Comparison of ENCODE assay signal across 11 cellular contexts in the genomic region with DNA sequence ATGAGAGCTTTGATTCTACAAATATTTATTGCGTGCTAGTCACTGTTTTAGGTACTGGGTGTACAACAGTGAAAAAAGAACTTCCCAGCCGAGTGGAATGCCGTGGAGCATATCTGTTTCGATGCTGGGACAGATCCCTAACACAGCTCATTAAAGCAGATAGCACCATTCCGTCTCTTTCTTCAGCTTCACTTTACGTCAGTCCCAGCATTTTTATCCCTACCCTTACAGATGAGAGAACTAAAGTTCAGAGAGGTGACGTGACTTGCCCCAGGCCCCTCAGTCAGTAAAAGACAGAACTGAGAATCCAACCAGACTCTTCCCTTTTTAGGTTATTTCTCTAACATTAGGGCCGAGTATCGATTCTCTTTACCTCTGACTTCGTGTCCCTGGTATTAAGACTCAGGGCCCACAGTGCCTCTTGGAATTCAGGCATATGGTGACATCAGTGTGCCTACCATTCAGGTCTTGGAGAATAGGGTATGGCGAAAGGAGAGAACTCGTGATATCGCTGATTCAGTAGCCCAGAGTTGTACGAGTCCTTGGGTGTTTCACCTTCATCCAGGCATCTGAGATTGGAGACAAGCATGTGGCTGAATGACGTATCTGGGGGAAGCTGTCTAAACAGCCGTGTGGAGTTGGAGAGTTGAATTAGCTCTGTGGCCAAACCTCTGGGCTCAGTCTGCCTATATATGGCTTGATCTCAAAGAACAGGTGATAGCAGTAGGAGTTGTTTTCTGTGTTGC. TPM values are rescaled to one million over a fixed set of nuclear protein-coding genes. Genes with fewer than 3 reads are reported as not detected.
A peak's percentile ranks its signal among the peaks of the same experiment; 100 is the strongest.
DNase-seq lines count a peak whose midpoint lies in the region; ATAC-seq and TF ChIP-seq lines count a peak whose summit lies in the region.
"Had no signal": no experiment of that assay in that cellular context is flagged by ENCODE, and none has a peak within 500 bp of the region (broad histone marks: within the 10 kb centered on the region; RNA-seq: fewer than 3 reads in every experiment).

No MANE protein-coding gene starts in this region.

- intact Hi-C loops in activated CD8-positive, alpha-beta T cell treated with anti-CD3 and anti-CD28 coated beads for 36 hours (cut with micrococcal nuclease), result no loop called here
- intact Hi-C loops in aorta (cut with DNase I), result no loop called here

- CTCF ChIA-PET in activated CD8-positive, alpha-beta T cell treated with anti-CD3 and anti-CD28 coated beads, Interleukin-2, amount 10 ng/mL, durations not matched to agents 7 days and 5 days (lab: Charles Lee), result interaction anchor here (1.0 to 1.8 kb wide), 3 partner anchors 12 to 256 kb away, joined by 3 to 4 read pairs (median 4); no protein-coding TSS in a partner anchor
- CTCF ChIA-PET in activated CD8-positive, alpha-beta T cell treated with anti-CD3 and anti-CD28 coated beads for 36 hours (lab: Charles Lee), result interaction anchor here (1.0 to 2.2 kb wide), 3 partner anchors 12 to 19 kb away, joined by 3 to 7 read pairs (median 6); no protein-coding TSS in a partner anchor

- no peak for TF ChIP-seq CTCF in activated CD8-positive, alpha-beta T cell treated with anti-CD3 and anti-CD28 coated beads for 36 hours (IDR thresholded peaks at IDR 0.05)
- TF ChIP-seq CTCF in nephron (IDR thresholded peaks at IDR 0.05; ENCODE audit: unreplicated experiment in 3 of 3), result no peak

- no peaks in the 10 kb centered on the region for H3K27me3 ChIP-seq in aorta (ENCODE audit: control insufficient read depth in 1 of 2, insufficient read depth in 2 of 2, low read length in 1 of 2)

- H3K27me3 Mint-ChIP-seq in activated CD8-positive, alpha-beta T cell treated with anti-CD3 and anti-CD28 coated beads, Interleukin-2, amount 10 ng/mL, durations not matched to agents 7 days and 5 days (ENCODE audit: low read depth), result no peaks in the 10 kb centered on the region
- no peaks in the 10 kb centered on the region for H3K27me3 Mint-ChIP-seq in activated CD8-positive, alpha-beta T cell treated with anti-CD3 and anti-CD28 coated beads for 36 hours
- no peaks in the 10 kb centered on the region for H3K27me3 Mint-ChIP-seq in nephron (ENCODE audit: low read depth)

- H3K9me3 Mint-ChIP-seq in activated CD8-positive, alpha-beta T cell treated with anti-CD3 and anti-CD28 coated beads, Interleukin-2, amount 10 ng/mL, durations not matched to agents 7 days and 5 days (ENCODE audit: insufficient read depth), result no peaks in the 10 kb centered on the region
- H3K9me3 Mint-ChIP-seq in activated CD8-positive, alpha-beta T cell treated with anti-CD3 and anti-CD28 coated beads for 36 hours, result no peaks in the 10 kb centered on the region
- H3K9me3 Mint-ChIP-seq in nephron, result no peaks in the 10 kb centered on the region

- no peak for ATAC-seq in activated CD8-positive, alpha-beta T cell treated with anti-CD3 and anti-CD28 coated beads, Interleukin-2, amount 10 ng/mL, durations not matched to agents 7 days and 5 days
- ATAC-seq in activated CD8-positive, alpha-beta T cell treated with anti-CD3 and anti-CD28 coated beads for 36 hours, result no peak
- ATAC-seq in aorta (ENCODE audit: low FRiP score), result no peak

- POLR2A ChIA-PET in activated CD8-positive, alpha-beta T cell treated with anti-CD3 and anti-CD28 coated beads, Interleukin-2, amount 10 ng/mL, durations not matched to agents 7 days and 5 days (lab: Charles Lee), result no interaction called here
- POLR2A ChIA-PET in activated CD8-positive, alpha-beta T cell treated with anti-CD3 and anti-CD28 coated beads for 36 hours (lab: Charles Lee), result interaction anchor here (1.2 kb wide), 1 partner anchor 15 kb away, joined by 3 read pairs; no protein-coding TSS in a partner anchor

- H3K36me3 Mint-ChIP-seq in activated CD8-positive, alpha-beta T cell treated with anti-CD3 and anti-CD28 coated beads, Interleukin-2, amount 10 ng/mL, durations not matched to agents 7 days and 5 days (ENCODE audit: low read depth), result peaks cover 47% of the 10 kb centered on the region
- H3K36me3 Mint-ChIP-seq in activated CD8-positive, alpha-beta T cell treated with anti-CD3 and anti-CD28 coated beads for 36 hours (ENCODE audit: low read depth), result peaks cover 8% of the 10 kb centered on the region
- H3K36me3 Mint-ChIP-seq in nephron (ENCODE audit: low read depth), result peaks cover 14% of the 10 kb centered on the region

- peak overlapping the region; percentile 67 for H3K27ac Mint-ChIP-seq in activated CD8-positive, alpha-beta T cell treated with anti-CD3 and anti-CD28 coated beads, Interleukin-2, amount 10 ng/mL, durations not matched to agents 7 days and 5 days
- no peak overlapping the region for H3K27ac Mint-ChIP-seq in activated CD8-positive, alpha-beta T cell treated with anti-CD3 and anti-CD28 coated beads for 36 hours
- peak overlapping the region; percentile 91 to 99 (median 99) for H3K27ac Mint-ChIP-seq in nephron

- H3K9me3 ChIP-seq in aorta (ENCODE audit: control insufficient read depth, low read length), result no peaks in the 10 kb centered on the region

- DNase-seq in activated CD8-positive, alpha-beta T cell treated with anti-CD3 and anti-CD28 coated beads, Interleukin-2, amount 10 ng/mL, durations not matched to agents 7 days and 5 days, result no peak
- no peak for DNase-seq in activated CD8-positive, alpha-beta T cell treated with anti-CD3 and anti-CD28 coated beads for 36 hours
- peak; percentile 90 for DNase-seq in epithelial cell of prostate (ENCODE audit: low read depth, low spot score)
- peak in 1 of 2 donors; percentile 32 for DNase-seq in aorta
- no peak for DNase-seq in EL
- no peak for DNase-seq in RPMI8226
- no peak for DNase-seq in anterior cingulate cortex (lab: John Stamatoyannopoulos, UW)
- DNase-seq: activated CD8-positive, alpha-beta memory T cell treated with anti-CD3 and anti-CD28 coated beads, Interleukin-2, amount 50 U/mL, for 48 hours; NCI-H510A had no signal

- H3K4me3 ChIP-seq in aorta (ENCODE audit: low read length in 2 of 2), result no peak overlapping the region

- 14 to 17% methylated on average over 16 of the region's 16 CpGs for WGBS in aorta, 2 donors

- H3K4me1 ChIP-seq in aorta (ENCODE audit: control insufficient read depth in 1 of 2, insufficient read depth in 2 of 2, low read length in 2 of 2), result peaks cover 2 to 20% of the 10 kb centered on the region in 2 donors

- H3K27ac ChIP-seq in epithelial cell of prostate (peak overlapping the region; percentile 100), aorta (ENCODE audit: low read depth in 1 of 2, low read length in 2 of 2) (peak overlapping the region; percentile 94 to 99)

- no peak overlapping the region for H3K4me3 Mint-ChIP-seq in activated CD8-positive, alpha-beta T cell treated with anti-CD3 and anti-CD28 coated beads, Interleukin-2, amount 10 ng/mL, durations not matched to agents 7 days and 5 days
- no peak overlapping the region for H3K4me3 Mint-ChIP-seq in activated CD8-positive, alpha-beta T cell treated with anti-CD3 and anti-CD28 coated beads for 36 hours
- H3K4me3 Mint-ChIP-seq in nephron, result peak overlapping the region in 2 of 3 experiments; percentile 15 to 59

- no peaks in the 10 kb centered on the region for H3K36me3 ChIP-seq in aorta (ENCODE audit: control insufficient read depth in 1 of 2, insufficient read depth in 2 of 2, low read length in 1 of 2)

- H3K4me1 Mint-ChIP-seq in activated CD8-positive, alpha-beta T cell treated with anti-CD3 and anti-CD28 coated beads, Interleukin-2, amount 10 ng/mL, durations not matched to agents 7 days and 5 days (ENCODE audit: low read depth), result peaks cover 83% of the 10 kb centered on the region
- H3K4me1 Mint-ChIP-seq in activated CD8-positive, alpha-beta T cell treated with anti-CD3 and anti-CD28 coated beads for 36 hours (ENCODE audit: low read depth), result peaks cover 51% of the 10 kb centered on the region
- H3K4me1 Mint-ChIP-seq in nephron, result peaks cover 76% of the 10 kb centered on the region

RNA-seq across cellular contexts. Expression of a gene that starts 27.1 kb away (rescaled TPM):
- 100 to 1,000 TPM; 357 to 373 TPM for total RNA-seq in activated CD8-positive, alpha-beta T cell treated with anti-CD3 and anti-CD28 coated beads, Interleukin-2, amount 10 ng/mL, durations not matched to agents 7 days and 5 days
- total RNA-seq in activated CD8-positive, alpha-beta T cell treated with anti-CD3 and anti-CD28 coated beads for 36 hours, result 100 to 1,000 TPM; 183 to 189 TPM
- total RNA-seq in aorta, result 1,000 to 10,000 TPM in 1 of 2 donors, 100 to 1,000 TPM in 1; 794 to 1,985 TPM
- 100 to 1,000 TPM; 111 to 163 TPM for polyA plus RNA-seq in aorta

RNA-seq across cellular contexts. Expression of a gene that starts 55.6 kb away (rescaled TPM):
- total RNA-seq in activated CD8-positive, alpha-beta T cell treated with anti-CD3 and anti-CD28 coated beads, Interleukin-2, amount 10 ng/mL, durations not matched to agents 7 days and 5 days, result 100 to 1,000 TPM; 325 to 352 TPM
- 100 to 1,000 TPM; 306 to 308 TPM for total RNA-seq in activated CD8-positive, alpha-beta T cell treated with anti-CD3 and anti-CD28 coated beads for 36 hours
- 100 to 1,000 TPM; 171 to 183 TPM for total RNA-seq in aorta
- polyA plus RNA-seq in aorta, result 100 to 1,000 TPM; 299 to 445 TPM

RNA-seq across cellular contexts. Expression of a gene that starts 56.8 kb away (rescaled TPM):
- 100 to 1,000 TPM; 259 to 269 TPM for total RNA-seq in activated CD8-positive, alpha-beta T cell treated with anti-CD3 and anti-CD28 coated beads, Interleukin-2, amount 10 ng/mL, durations not matched to agents 7 days and 5 days
- 100 to 1,000 TPM; 166 to 174 TPM for total RNA-seq in activated CD8-positive, alpha-beta T cell treated with anti-CD3 and anti-CD28 coated beads for 36 hours
- 10 to 100 TPM in 1 of 2 donors, 1 to 10 TPM in 1; 7.3 to 13.2 TPM for total RNA-seq in aorta
- polyA plus RNA-seq in aorta, result 1 to 10 TPM; 1.6 to 2.1 TPM
- total RNA-seq: glomerular endothelial cell had no signal

Comparison
In these comparisons a context has a peak if more than half of its experiments do, and no peak if none do; other contexts are left out.
1. H3K4me3 Mint-ChIP-seq: peak in nephron (2 of 3); none in activated CD8-positive, alpha-beta T cell treated with anti-CD3 and anti-CD28 coated beads, Interleukin-2, amount 10 ng/mL, durations not matched to agents 7 days and 5 days (single experiment) and activated CD8-positive, alpha-beta T cell treated with anti-CD3 and anti-CD28 coated beads for 36 hours (single experiment).
2. RNA of a gene that starts 56.8 kb away (total RNA-seq): 259 to 269 TPM in activated CD8-positive, alpha-beta T cell treated with anti-CD3 and anti-CD28 coated beads, Interleukin-2, amount 10 ng/mL, durations not matched to agents 7 days and 5 days and 166 to 174 TPM in activated CD8-positive, alpha-beta T cell treated with anti-CD3 and anti-CD28 coated beads for 36 hours; 7.3 to 13.2 TPM in aorta; every median in the first group is over 10 times any median in the second.